Comparison of ENCODE assay signal across 8 cellular contexts in genomic region chr20:3174442-3175263, GRCh38. TPM values are rescaled to one million over a fixed set of nuclear protein-coding genes. Genes with fewer than 3 reads are reported as not detected.
DNase-seq lines count a peak whose midpoint lies in the region; ATAC-seq and TF ChIP-seq lines count a peak whose summit lies in the region.

No MANE protein-coding gene starts in this region.

- H3K27ac ChIP-seq in coronary artery: peak overlapping the region; percentile 32 to 90

- peaks cover 14 to 24% of the 10 kb centered on the region in 2 donors for H3K4me1 Mint-ChIP-seq in natural killer cell

- no peak for TF ChIP-seq CTCF in coronary artery (IDR thresholded peaks at IDR 0.05)
- no peak for TF ChIP-seq CTCF in natural killer cell (IDR thresholded peaks at IDR 0.05)

- ATAC-seq in natural killer cell (no peak), GM19467 (IDR thresholded peaks at IDR 0.05; ENCODE audit: unreplicated experiment) (no peak)

- peak overlapping the region; percentile 86 for H3K4me3 Mint-ChIP-seq in natural killer cell

- H3K27me3 Mint-ChIP-seq in natural killer cell (ENCODE audit: low read depth in 2 of 2): peaks cover 31 to 36% of the 10 kb centered on the region in 2 donors

- no peaks in the 10 kb centered on the region for H3K9me3 Mint-ChIP-seq in natural killer cell

- intact Hi-C loops in natural killer cell (cut with micrococcal nuclease): no loop called here

- H3K4me3 ChIP-seq in coronary artery: peak overlapping the region; percentile 99

- peak; percentile 69 for DNase-seq in D341Med (ENCODE audit: low spot score)
- peak; percentile 71 for DNase-seq in NCI-H345 (lab: John Stamatoyannopoulos, UW)
- no peak for DNase-seq in coronary artery (ENCODE audit: low spot score)
- DNase-seq in natural killer cell: no peak
- no peak for DNase-seq in 8988T
- no peak for DNase-seq in CD1c-positive myeloid dendritic cell (ENCODE audit: extremely low spot score)
- no peak for DNase-seq in occipital lobe (lab: John Stamatoyannopoulos, UW)

- H3K27ac Mint-ChIP-seq in natural killer cell: peak overlapping the region; percentile 49 to 82

- H3K36me3 Mint-ChIP-seq in natural killer cell: no peaks in the 10 kb centered on the region

RNA-seq across cellular contexts. Expression of gene LZTS3, which starts 1.3 kb away (rescaled TPM):
- total RNA-seq in natural killer cell (1 to 10 TPM; 3.1 to 4.6 (median 3.3) TPM), occipital lobe (12.0 TPM)

RNA-seq across cellular contexts. Expression of gene FASTKD5, which starts 15.0 kb away (rescaled TPM):
- total RNA-seq in natural killer cell: 10 to 100 TPM; 35.3 to 40.4 (median 37.1) TPM
- 17.8 TPM for total RNA-seq in occipital lobe

RNA-seq across cellular contexts. Expression of gene UBOX5, which starts 15.0 kb away (rescaled TPM):
- total RNA-seq in natural killer cell (10 to 100 TPM in 2 of 3 donors, 1 to 10 TPM in 1; 8.8 to 11.1 (median 10.1) TPM), occipital lobe (1.9 TPM)

RNA-seq across cellular contexts. Expression of gene DDRGK1, which starts 29.8 kb away (rescaled TPM):
- total RNA-seq in natural killer cell: 10 to 100 TPM; 47.8 to 52.6 (median 52.4) TPM
- 22.6 TPM for total RNA-seq in occipital lobe

RNA-seq across cellular contexts. Expression of gene ITPA, which starts 34.6 kb away (rescaled TPM):
- total RNA-seq in natural killer cell (10 to 100 TPM; 49.6 to 53.2 (median 50.2) TPM), occipital lobe (36.3 TPM)

Comparison
In these comparisons a context has a peak if more than half of its experiments do, and no peak if none do; other contexts are left out.
1. DNase-seq: peak in D341Med (single experiment) and NCI-H345 (single experiment); none in coronary artery (single experiment), natural killer cell (single experiment), 8988T (single experiment), CD1c-positive myeloid dendritic cell (single experiment) and occipital lobe (single experiment).